Comparison of ENCODE assay signal across 6 cellular contexts in genomic region chr11:65559951-65560537, GRCh38. TPM values are rescaled to one million over a fixed set of nuclear protein-coding genes. Genes with fewer than 3 reads are reported as not detected.
DNase-seq lines count a peak whose midpoint lies in the region; ATAC-seq lines count a peak whose summit lies in the region.

No MANE protein-coding gene starts in this region.

- no peaks in the 10 kb centered on the region for H3K27me3 Mint-ChIP-seq in stimulated activated naive CD8-positive, alpha-beta T cell treated with anti-CD3 and anti-CD28 coated beads, Interleukin-15, amount 100 ng/mL, for 72 hours

- intact Hi-C loops in posterior cingulate gyrus (cut with DNase I): no loop called here

- H3K4me3 ChIP-seq in ectodermal cell (ENCODE audit: insufficient read depth, low read depth, low read length) (no peak overlapping the region), skin epidermis (no peak overlapping the region)

- H3K36me3 ChIP-seq in ectodermal cell (ENCODE audit: control insufficient read depth, insufficient read depth, low read length): no peaks in the 10 kb centered on the region

- H3K27me3 ChIP-seq in ectodermal cell (ENCODE audit: control insufficient read depth, insufficient read depth, low read length, poor library complexity, severe bottlenecking): peaks cover 25% of the 10 kb centered on the region

- H3K4me1 Mint-ChIP-seq in stimulated activated naive CD8-positive, alpha-beta T cell treated with anti-CD3 and anti-CD28 coated beads, Interleukin-15, amount 100 ng/mL, for 72 hours: peaks cover 73% of the 10 kb centered on the region

- no peak for DNase-seq in stimulated activated naive CD8-positive, alpha-beta T cell treated with anti-CD3 and anti-CD28 coated beads, Interleukin-15, Interleukin-2, amounts not matched to agents 100 U/mL and 50 U/mL, for 24 hours
- DNase-seq in stimulated activated naive CD8-positive, alpha-beta T cell treated with anti-CD3 and anti-CD28 coated beads, Interleukin-15, amount 100 ng/mL, for 72 hours: no peak
- DNase-seq in germinal center (ENCODE audit: low spot score) (no peak), posterior cingulate gyrus (no peak)

- H3K27ac Mint-ChIP-seq in stimulated activated naive CD8-positive, alpha-beta T cell treated with anti-CD3 and anti-CD28 coated beads, Interleukin-15, amount 100 ng/mL, for 72 hours: peak overlapping the region in 1 of 2 donors; percentile 19

- 49 to 55% methylated on average over 5 of the region's 5 CpGs for WGBS in ectodermal cell, 2 experiments

- peak overlapping the region; percentile 27 for H3K27ac ChIP-seq in ectodermal cell (ENCODE audit: insufficient read depth, low read depth, low read length, poor library complexity, severe bottlenecking)
- H3K27ac ChIP-seq in skin epidermis: peak overlapping the region in 12 of 21 experiments; percentile 14 to 93 (median 86)

- H3K4me3 Mint-ChIP-seq in stimulated activated naive CD8-positive, alpha-beta T cell treated with anti-CD3 and anti-CD28 coated beads, Interleukin-15, amount 100 ng/mL, for 72 hours: no peak overlapping the region

- peaks cover 37% of the 10 kb centered on the region for H3K4me1 ChIP-seq in ectodermal cell (ENCODE audit: control insufficient read depth, insufficient read depth, low read length)

- no peaks in the 10 kb centered on the region for H3K9me3 ChIP-seq in ectodermal cell (ENCODE audit: control insufficient read depth, low read length)

- peak; percentile 5 for ATAC-seq in stimulated activated naive CD8-positive, alpha-beta T cell treated with anti-CD3 and anti-CD28 coated beads, Interleukin-15, Interleukin-2, amounts not matched to agents 100 U/mL and 50 U/mL, for 24 hours
- ATAC-seq in stimulated activated naive CD8-positive, alpha-beta T cell treated with anti-CD3 and anti-CD28 coated beads, Interleukin-15, amount 100 ng/mL, for 72 hours: no peak

- no peaks in the 10 kb centered on the region for H3K9me3 Mint-ChIP-seq in stimulated activated naive CD8-positive, alpha-beta T cell treated with anti-CD3 and anti-CD28 coated beads, Interleukin-15, amount 100 ng/mL, for 72 hours

RNA-seq across cellular contexts. Expression of gene LTBP3, which starts 1.9 kb away (rescaled TPM):
- polyA plus RNA-seq in ectodermal cell (2013, experiment 1 of 4): 9.3 TPM
- polyA plus RNA-seq in ectodermal cell (2013, experiment 2 of 4): 11.2 TPM
- 15.5 TPM for polyA plus RNA-seq in ectodermal cell (2013, experiment 3 of 4)
- polyA plus RNA-seq in ectodermal cell (2013, experiment 4 of 4): 13.8 TPM

RNA-seq across cellular contexts. Expression of gene ZNRD2, which starts 10.2 kb away (rescaled TPM):
- polyA plus RNA-seq in ectodermal cell (2013, experiment 1 of 4): 38.2 TPM
- polyA plus RNA-seq in ectodermal cell (2013, experiment 2 of 4): 41.3 TPM
- polyA plus RNA-seq in ectodermal cell (2013, experiment 3 of 4): 33.5 TPM
- 38.4 TPM for polyA plus RNA-seq in ectodermal cell (2013, experiment 4 of 4)

RNA-seq across cellular contexts. Expression of gene FAM89B, which starts 12.3 kb away (rescaled TPM):
- polyA plus RNA-seq in ectodermal cell (2013, experiment 1 of 4): 38.9 TPM
- 37.2 TPM for polyA plus RNA-seq in ectodermal cell (2013, experiment 2 of 4)
- polyA plus RNA-seq in ectodermal cell (2013, experiment 3 of 4): 35.1 TPM
- 41.0 TPM for polyA plus RNA-seq in ectodermal cell (2013, experiment 4 of 4)

RNA-seq across cellular contexts. Expression of gene EHBP1L1, which starts 15.8 kb away (rescaled TPM):
- 5.0 TPM for polyA plus RNA-seq in ectodermal cell (2013, experiment 1 of 4)
- 6.8 TPM for polyA plus RNA-seq in ectodermal cell (2013, experiment 2 of 4)
- polyA plus RNA-seq in ectodermal cell (2013, experiment 3 of 4): 5.3 TPM
- 7.5 TPM for polyA plus RNA-seq in ectodermal cell (2013, experiment 4 of 4)

RNA-seq across cellular contexts. Expression of gene SCYL1, which starts 35.2 kb away (rescaled TPM):
- 52.2 TPM for polyA plus RNA-seq in ectodermal cell (2013, experiment 1 of 4)
- polyA plus RNA-seq in ectodermal cell (2013, experiment 2 of 4): 49.6 TPM
- 46.2 TPM for polyA plus RNA-seq in ectodermal cell (2013, experiment 3 of 4)
- polyA plus RNA-seq in ectodermal cell (2013, experiment 4 of 4): 55.4 TPM
